In genomic region chr4:96913437-96914075, GRCh38 we compare ENCODE assay signal across 19 cellular contexts.
A peak's percentile ranks its signal among the peaks of the same experiment; 100 is the strongest.
DNase-seq lines count a peak whose midpoint lies in the region; ATAC-seq and TF ChIP-seq lines count a peak whose summit lies in the region.
"Had no signal": no experiment of that assay in that cellular context is flagged by ENCODE, and none has a peak within 500 bp of the region (broad histone marks: within the 10 kb centered on the region; RNA-seq: fewer than 3 reads in every experiment).

No MANE protein-coding gene starts in this region.

- H3K9me3 ChIP-seq in RWPE2 (ENCODE audit: severe bottlenecking), result no peaks in the 10 kb centered on the region
- H3K9me3 ChIP-seq: breast epithelium, tibial artery had no signal

- TF ChIP-seq CTCF in RWPE2 (IDR thresholded peaks at IDR 0.05; ENCODE audit: poor library complexity, severe bottlenecking) (no peak), dorsolateral prefrontal cortex (IDR thresholded peaks at IDR 0.05 in 54 of 56, conservative IDR thresholded peaks at IDR 0.05 in 2 of 56; ENCODE audit: low read depth in 1 of 56, partially characterized antibody in 56 of 56) (no peak), omental fat pad (IDR thresholded peaks at IDR 0.05) (no peak)

- H3K27ac ChIP-seq in RWPE2 (ENCODE audit: poor library complexity, severe bottlenecking) (no peak overlapping the region), dorsolateral prefrontal cortex (peak overlapping the region in 1 of 59 donors; percentile 27)
- H3K27ac ChIP-seq: breast epithelium, tibial artery had no signal

- no peaks in the 10 kb centered on the region for H3K27me3 Mint-ChIP-seq in stimulated activated memory B cell treated with anti-CD40 and anti-IgM and Interleukin-4, amounts not matched to agents 10 μg/mL and 1 μg/mL and 100 μg/mL, for 72 hours
- H3K27me3 Mint-ChIP-seq: activated naive CD4-positive, alpha-beta T cell treated with anti-CD3 and anti-CD28 coated beads, Interleukin-2, amount 10 ng/mL, durations not matched to agents 7 days and 5 days; B cell had no signal

- H3K36me3 Mint-ChIP-seq in stimulated activated memory B cell treated with anti-CD40 and anti-IgM and Interleukin-4, amounts not matched to agents 10 μg/mL and 1 μg/mL and 100 μg/mL, for 72 hours, result no peaks in the 10 kb centered on the region
- H3K36me3 Mint-ChIP-seq: activated naive CD4-positive, alpha-beta T cell treated with anti-CD3 and anti-CD28 coated beads, Interleukin-2, amount 10 ng/mL, durations not matched to agents 7 days and 5 days; stimulated activated effector memory CD8-positive, alpha-beta T cell treated with anti-CD3 and anti-CD28 coated beads, Interleukin-12 subunit alpha, Interleukin-12 subunit beta, amount 100 ng/mL, for 72 hours had no signal

- no peaks in the 10 kb centered on the region for H3K4me1 Mint-ChIP-seq in stimulated activated memory B cell treated with anti-CD40 and anti-IgM and Interleukin-4, amounts not matched to agents 10 μg/mL and 1 μg/mL and 100 μg/mL, for 72 hours
- H3K4me1 Mint-ChIP-seq: activated naive CD4-positive, alpha-beta T cell treated with anti-CD3 and anti-CD28 coated beads, Interleukin-2, amount 10 ng/mL, durations not matched to agents 7 days and 5 days; B cell; stimulated activated effector memory CD8-positive, alpha-beta T cell treated with anti-CD3 and anti-CD28 coated beads, Interleukin-12 subunit alpha, Interleukin-12 subunit beta, amount 100 ng/mL, for 72 hours had no signal

- H3K9me3 Mint-ChIP-seq in stimulated activated memory B cell treated with anti-CD40 and anti-IgM and Interleukin-4, amounts not matched to agents 10 μg/mL and 1 μg/mL and 100 μg/mL, for 72 hours, result peaks cover 3% of the 10 kb centered on the region
- H3K9me3 Mint-ChIP-seq: activated naive CD4-positive, alpha-beta T cell treated with anti-CD3 and anti-CD28 coated beads, Interleukin-2, amount 10 ng/mL, durations not matched to agents 7 days and 5 days had no signal

- intact Hi-C loops in dorsolateral prefrontal cortex (cut with DNase I), result no loop called here

- H3K4me3 ChIP-seq in RWPE2 (ENCODE audit: severe bottlenecking) (no peak overlapping the region), dorsolateral prefrontal cortex (no peak overlapping the region)
- H3K4me3 ChIP-seq: breast epithelium, tibial artery had no signal

- H3K27me3 ChIP-seq in RWPE2 (ENCODE audit: insufficient read depth, poor library complexity, severe bottlenecking), result no peaks in the 10 kb centered on the region
- no peaks in the 10 kb centered on the region for H3K27me3 ChIP-seq in dorsolateral prefrontal cortex
- H3K27me3 ChIP-seq: breast epithelium, tibial artery had no signal

- H3K4me1 ChIP-seq in RWPE2 (ENCODE audit: insufficient read depth, poor library complexity, severe bottlenecking), result no peaks in the 10 kb centered on the region
- H3K4me1 ChIP-seq: breast epithelium, tibial artery had no signal

- no peak overlapping the region for H3K4me3 Mint-ChIP-seq in stimulated activated memory B cell treated with anti-CD40 and anti-IgM and Interleukin-4, amounts not matched to agents 10 μg/mL and 1 μg/mL and 100 μg/mL, for 72 hours
- H3K4me3 Mint-ChIP-seq: activated naive CD4-positive, alpha-beta T cell treated with anti-CD3 and anti-CD28 coated beads, Interleukin-2, amount 10 ng/mL, durations not matched to agents 7 days and 5 days; B cell; stimulated activated effector memory CD8-positive, alpha-beta T cell treated with anti-CD3 and anti-CD28 coated beads, Interleukin-12 subunit alpha, Interleukin-12 subunit beta, amount 100 ng/mL, for 72 hours had no signal

- peak; percentile 59; the same call in 1 of the 3 replicates for ATAC-seq in RWPE2 (ENCODE audit: low read depth)
- ATAC-seq in omental fat pad (ENCODE audit: low FRiP score), result peak; percentile 77
- ATAC-seq in stimulated activated memory B cell treated with anti-CD40 and anti-IgM and Interleukin-4, amounts not matched to agents 10 μg/mL and 1 μg/mL and 100 μg/mL, for 72 hours, result no peak
- no peak for ATAC-seq in GM18520 (IDR thresholded peaks at IDR 0.05; ENCODE audit: unreplicated experiment)
- ATAC-seq: left lobe of liver; stimulated activated effector memory CD8-positive, alpha-beta T cell treated with anti-CD3 and anti-CD28 coated beads, Interleukin-12 subunit alpha, Interleukin-12 subunit beta, amount 100 ng/mL, for 72 hours had no signal

- no peak overlapping the region for H3K27ac Mint-ChIP-seq in stimulated activated memory B cell treated with anti-CD40 and anti-IgM and Interleukin-4, amounts not matched to agents 10 μg/mL and 1 μg/mL and 100 μg/mL, for 72 hours
- H3K27ac Mint-ChIP-seq: activated naive CD4-positive, alpha-beta T cell treated with anti-CD3 and anti-CD28 coated beads, Interleukin-2, amount 10 ng/mL, durations not matched to agents 7 days and 5 days; B cell; stimulated activated effector memory CD8-positive, alpha-beta T cell treated with anti-CD3 and anti-CD28 coated beads, Interleukin-12 subunit alpha, Interleukin-12 subunit beta, amount 100 ng/mL, for 72 hours had no signal

- H3K36me3 ChIP-seq in RWPE2 (ENCODE audit: low read depth), result no peaks in the 10 kb centered on the region
- H3K36me3 ChIP-seq: breast epithelium, tibial artery had no signal

- DNase-seq in HS-5 (ENCODE audit: low read depth), result peak; percentile 22
- no peak for DNase-seq in RWPE2 (ENCODE audit: low spot score)
- DNase-seq in dorsolateral prefrontal cortex, result peak in 6 of 10 donors; percentile 10 to 45 (median 28)
- DNase-seq in omental fat pad (ENCODE audit: low spot score), result no peak
- no peak for DNase-seq in activated T-cell treated with anti-CD3 and anti-CD28 coated beads, Interleukin-2, amount 50 U/mL, for 1 hour
- DNase-seq in T-helper 1 cell, result no peak
- DNase-seq: activated CD4-positive, alpha-beta T cell treated with anti-CD3 and anti-CD28 coated beads for 48 hours; activated naive CD4-positive, alpha-beta T cell treated with anti-CD3 and anti-CD28 coated beads, Interleukin-2, amount 10 ng/mL, durations not matched to agents 7 days and 5 days; effector CD4-positive, alpha-beta T cell; HCEC 1CT; MM.1S; NCI-H774; tibial artery had no signal

Comparison
In these comparisons a context has a peak if more than half of its experiments do, and no peak if none do; other contexts are left out.
1. DNase-seq: peak in HS-5 (single experiment) and dorsolateral prefrontal cortex (6 of 10); none in RWPE2 (single experiment), omental fat pad (single experiment), activated T-cell treated with anti-CD3 and anti-CD28 coated beads, Interleukin-2, amount 50 U/mL, for 1 hour (single experiment) and T-helper 1 cell (0 of 5).
2. ATAC-seq: peak in RWPE2 (single experiment) and omental fat pad (single experiment); none in stimulated activated memory B cell treated with anti-CD40 and anti-IgM and Interleukin-4, amounts not matched to agents 10 μg/mL and 1 μg/mL and 100 μg/mL, for 72 hours (single experiment) and GM18520 (single experiment).